Comparison of ENCODE assay signal across 26 cellular contexts in genomic region chr2:124626993-124627392, GRCh38.
"Had no signal": no experiment of that assay in that cellular context is flagged by ENCODE, and none has a peak within 500 bp of the region (broad histone marks: within the 10 kb centered on the region; RNA-seq: fewer than 3 reads in every experiment).

No MANE protein-coding gene starts in this region.

- H3K36me3 Mint-ChIP-seq: natural killer cell; neural progenitor cell; stimulated activated effector memory CD8-positive, alpha-beta T cell treated with anti-CD3 and anti-CD28 coated beads, Interleukin-12 subunit alpha, Interleukin-12 subunit beta, amount 100 ng/mL, for 72 hours; stimulated activated naive B cell treated with anti-CD40 and anti-IgM and Interleukin-4, amounts not matched to agents 10 μg/mL and 1 μg/mL and 100 μg/mL, for 72 hours had no signal

- DNase-seq: natural killer cell; occipital lobe; ovary; psoas muscle; right cardiac atrium; right lobe of liver; sigmoid colon; small intestine; stimulated activated CD4-positive, alpha-beta T cell treated with anti-CD3 and anti-CD28 coated beads, Interleukin-15, amount 100 ng/mL, for 24 hours; stimulated activated CD4-positive, alpha-beta T cell treated with anti-CD3 and anti-CD28 coated beads, Interleukin-2, amount 100 ng/mL, for 24 hours; stimulated activated CD4-positive, alpha-beta T cell treated with anti-CD3 and anti-CD28 coated beads, Interleukin-2, amount 100 ng/mL, for 48 hours; stimulated activated CD4-positive, alpha-beta T cell treated with anti-CD3 and anti-CD28 coated beads, Interleukin-4, amount 100 ng/mL, for 24 hours; stimulated activated naive B cell treated with anti-CD40 and anti-IgM and Interleukin-4, amounts not matched to agents 10 μg/mL and 1 μg/mL and 100 μg/mL, for 72 hours; stimulated activated naive CD4-positive, alpha-beta T cell treated with Interleukin-2 at 50 U/mL for 16 hours; stomach; thyroid gland; trophoblast cell; upper lobe of left lung had no signal

- H3K4me3 ChIP-seq: neural progenitor cell, ovary, psoas muscle, right lobe of liver, sigmoid colon, stomach, thoracic aorta, thyroid gland, tibial nerve, upper lobe of left lung, vagina had no signal

- H3K36me3 ChIP-seq: neural progenitor cell, ovary, right lobe of liver, sigmoid colon, stomach, thoracic aorta, thyroid gland, tibial nerve, upper lobe of left lung, vagina had no signal

- H3K27ac ChIP-seq: neural progenitor cell, ovary, parathyroid adenoma, psoas muscle, right lobe of liver, sigmoid colon, stomach, thoracic aorta, thyroid gland, tibial nerve, upper lobe of left lung, vagina had no signal

- H3K27me3 Mint-ChIP-seq: stimulated activated naive B cell treated with anti-CD40 and anti-IgM and Interleukin-4, amounts not matched to agents 10 μg/mL and 1 μg/mL and 100 μg/mL, for 72 hours; stimulated activated naive CD8-positive, alpha-beta T cell treated with anti-CD3 and anti-CD28 coated beads, Interleukin-15, Interleukin-2, amounts not matched to agents 100 ng/mL and 50 ng/mL, for 24 hours had no signal

- H3K27me3 ChIP-seq: neural progenitor cell, ovary, right lobe of liver, sigmoid colon, stomach, thyroid gland, tibial nerve, upper lobe of left lung, vagina had no signal

- H3K9me3 ChIP-seq: ovary, psoas muscle, right lobe of liver, sigmoid colon, stomach, thoracic aorta, thyroid gland, tibial nerve, vagina had no signal

- H3K4me3 Mint-ChIP-seq: natural killer cell; nephron; neural progenitor cell; stimulated activated effector memory CD8-positive, alpha-beta T cell treated with anti-CD3 and anti-CD28 coated beads, Interleukin-12 subunit alpha, Interleukin-12 subunit beta, amount 100 ng/mL, for 72 hours; stimulated activated naive B cell treated with anti-CD40 and anti-IgM and Interleukin-4, amounts not matched to agents 10 μg/mL and 1 μg/mL and 100 μg/mL, for 72 hours; stimulated activated naive CD8-positive, alpha-beta T cell treated with anti-CD3 and anti-CD28 coated beads, Interleukin-15, Interleukin-2, amounts not matched to agents 100 ng/mL and 50 ng/mL, for 24 hours had no signal

- H3K9ac ChIP-seq: neural progenitor cell, parathyroid adenoma had no signal

- H3K4me1 Mint-ChIP-seq: natural killer cell; nephron; stimulated activated effector memory CD8-positive, alpha-beta T cell treated with anti-CD3 and anti-CD28 coated beads, Interleukin-12 subunit alpha, Interleukin-12 subunit beta, amount 100 ng/mL, for 72 hours; stimulated activated naive B cell treated with anti-CD40 and anti-IgM and Interleukin-4, amounts not matched to agents 10 μg/mL and 1 μg/mL and 100 μg/mL, for 72 hours had no signal

- H3K4me1 ChIP-seq: parathyroid adenoma, psoas muscle, right lobe of liver, sigmoid colon, stomach, thyroid gland, tibial nerve, upper lobe of left lung, vagina had no signal

- H3K27ac Mint-ChIP-seq: natural killer cell; neural progenitor cell; stimulated activated effector memory CD8-positive, alpha-beta T cell treated with anti-CD3 and anti-CD28 coated beads, Interleukin-12 subunit alpha, Interleukin-12 subunit beta, amount 100 ng/mL, for 72 hours; stimulated activated naive B cell treated with anti-CD40 and anti-IgM and Interleukin-4, amounts not matched to agents 10 μg/mL and 1 μg/mL and 100 μg/mL, for 72 hours; stimulated activated naive CD8-positive, alpha-beta T cell treated with anti-CD3 and anti-CD28 coated beads, Interleukin-15, Interleukin-2, amounts not matched to agents 100 ng/mL and 50 ng/mL, for 24 hours had no signal
